11 cellular contexts compared by ENCODE assay signal in genomic region chr5:124825250-124825982, GRCh38.
A peak's percentile ranks its signal among the peaks of the same experiment; 100 is the strongest.
DNase-seq lines count a peak whose midpoint lies in the region; ATAC-seq and TF ChIP-seq lines count a peak whose summit lies in the region.
"Had no signal": no experiment of that assay in that cellular context is flagged by ENCODE, and none has a peak within 500 bp of the region (broad histone marks: within the 10 kb centered on the region; RNA-seq: fewer than 3 reads in every experiment).

No MANE protein-coding gene starts in this region.

- no peaks in the 10 kb centered on the region for H3K27me3 Mint-ChIP-seq in brain

- H3K4me3 Mint-ChIP-seq in brain = no peak overlapping the region
- H3K4me3 Mint-ChIP-seq: mesothelial cell of epicardium had no signal

- peaks cover 0 to 10% (median 3%) of the 10 kb centered on the region in 5 experiments for H3K9me3 Mint-ChIP-seq in brain

- DNase-seq in middle frontal gyrus (ENCODE audit: extremely low spot score, low spot score) (no peak), NK-92 (lab: John Stamatoyannopoulos, UW; ENCODE audit: unreplicated experiment) (no peak)
- DNase-seq in stimulated activated naive CD8-positive, alpha-beta T cell treated with anti-CD3 and anti-CD28 coated beads, Interleukin-15, Interleukin-2, amounts not matched to agents 100 U/mL and 50 U/mL, for 24 hours = no peak
- DNase-seq: MM.1S, SHP77 had no signal

- no peak for TF ChIP-seq CTCF in brain (conservative IDR thresholded peaks at IDR 0.05)

- ATAC-seq in GM18519 (IDR thresholded peaks at IDR 0.05; ENCODE audit: low FRiP score, unreplicated experiment) (peak; percentile 86), GM21529 (IDR thresholded peaks at IDR 0.05; ENCODE audit: unreplicated experiment) (peak; percentile 75), HG03280 (IDR thresholded peaks at IDR 0.05; ENCODE audit: unreplicated experiment) (peak; percentile 81), SK-N-SH treated with all-trans-retinoic acid at 6 μM for 48 hours (no peak)
- no peak for ATAC-seq in stimulated activated naive CD8-positive, alpha-beta T cell treated with anti-CD3 and anti-CD28 coated beads, Interleukin-15, Interleukin-2, amounts not matched to agents 100 U/mL and 50 U/mL, for 24 hours

- H3K27ac Mint-ChIP-seq in brain = peak overlapping the region in 3 of 5 experiments; percentile 17 to 37 (median 30)
- H3K27ac Mint-ChIP-seq: mesothelial cell of epicardium had no signal

- no peaks in the 10 kb centered on the region for H3K36me3 Mint-ChIP-seq in brain
- H3K36me3 Mint-ChIP-seq: mesothelial cell of epicardium had no signal

- H3K4me1 Mint-ChIP-seq in brain = peaks cover 43% of the 10 kb centered on the region

TF ChIP-seq in SK-N-SH treated with all-trans-retinoic acid at 6 μM for 48 hours, 23 proteins besides CTCF, POLR2A, EP300 and RAD21:
- TF ChIP-seq ZFP3 (CRISPR knock-in tag; IDR thresholded peaks at IDR 0.05) = no peak
- no peak for TF ChIP-seq ZNF8 (CRISPR knock-in tag; IDR thresholded peaks at IDR 0.05)
- TF ChIP-seq TSHZ2 (CRISPR knock-in tag; IDR thresholded peaks at IDR 0.05) = no peak
- TF ChIP-seq BACH2 (CRISPR knock-in tag; IDR thresholded peaks at IDR 0.05; ENCODE audit: borderline replicate concordance) = no peak
TF ChIP-seq in SK-N-SH treated with all-trans-retinoic acid at 6 μM for 48 hours: peak in this region for 0.

Comparison
In these comparisons a context has a peak if more than half of its experiments do, and no peak if none do; other contexts are left out.
1. ATAC-seq: peak in GM18519 (single experiment), GM21529 (single experiment) and HG03280 (single experiment); none in SK-N-SH treated with all-trans-retinoic acid at 6 μM for 48 hours (single experiment) and stimulated activated naive CD8-positive, alpha-beta T cell treated with anti-CD3 and anti-CD28 coated beads, Interleukin-15, Interleukin-2, amounts not matched to agents 100 U/mL and 50 U/mL, for 24 hours (single experiment).